ENCODE assay signal across 8 cellular contexts in genomic region chr2:17851731-17852585, GRCh38. TPM values are rescaled to one million over a fixed set of nuclear protein-coding genes. Genes with fewer than 3 reads are reported as not detected.
A peak's percentile ranks its signal among the peaks of the same experiment; 100 is the strongest.
DNase-seq lines count a peak whose midpoint lies in the region; ATAC-seq and TF ChIP-seq lines count a peak whose summit lies in the region.

No MANE protein-coding gene starts in this region.

- no peaks in the 10 kb centered on the region for H3K4me1 ChIP-seq in naive thymus-derived CD4-positive, alpha-beta T cell (ENCODE audit: control insufficient read depth in 2 of 2, insufficient read depth in 2 of 2, low read length in 2 of 2)

- H3K27me3 Mint-ChIP-seq in activated T-cell treated with anti-CD3 and anti-CD28 coated beads, Interleukin-2, amount 50 U/mL, for 24 hours: peaks cover 26% of the 10 kb centered on the region
- H3K27me3 Mint-ChIP-seq in naive thymus-derived CD4-positive, alpha-beta T cell: peaks cover under 1 to 46% (median 9%) of the 10 kb centered on the region in 5 donors

- POLR2A ChIA-PET in naive thymus-derived CD4-positive, alpha-beta T cell (lab: Charles Lee): no interaction called here

- peak; percentile 16 for DNase-seq in DMS114 treated with DMSO at 0.1 percent for 48 hours (lab: John Stamatoyannopoulos, UW; ENCODE audit: unreplicated experiment)
- DNase-seq in NCI-H2227 (lab: John Stamatoyannopoulos, UW; ENCODE audit: unreplicated experiment): peak; percentile 70
- DNase-seq in activated T-cell treated with anti-CD3 and anti-CD28 coated beads, Interleukin-2, amount 50 U/mL, for 24 hours: peak; percentile 37
- peak; percentile 27 to 87 (median 68) for DNase-seq in head of caudate nucleus
- peak; percentile 85 for DNase-seq in retinal pigment epithelial cell (ENCODE audit: low read depth)
- no peak for DNase-seq in naive thymus-derived CD4-positive, alpha-beta T cell

- H3K9me3 ChIP-seq in naive thymus-derived CD4-positive, alpha-beta T cell (ENCODE audit: control insufficient read depth in 2 of 3, low read length in 3 of 3): no peaks in the 10 kb centered on the region

- intact Hi-C loops in head of caudate nucleus (cut with DNase I): loop anchor here (5.0 kb wide), 2 partner anchors 300 to 525 kb away; no protein-coding TSS in a partner anchor
- intact Hi-C loops in naive thymus-derived CD4-positive, alpha-beta T cell (cut with micrococcal nuclease): loop anchor here in 1 of 2 donors (1.0 to 2.0 kb wide), 3 partner anchors 297 to 527 kb away; no protein-coding TSS in a partner anchor

- H3K36me3 Mint-ChIP-seq in activated T-cell treated with anti-CD3 and anti-CD28 coated beads, Interleukin-2, amount 50 U/mL, for 24 hours (ENCODE audit: low read depth): no peaks in the 10 kb centered on the region
- no peaks in the 10 kb centered on the region for H3K36me3 Mint-ChIP-seq in naive thymus-derived CD4-positive, alpha-beta T cell

- CTCF ChIA-PET in naive thymus-derived CD4-positive, alpha-beta T cell (lab: Charles Lee): no interaction called here

- TF ChIP-seq CTCF in retinal pigment epithelial cell (conservative IDR thresholded peaks at IDR 0.05; ENCODE audit: low read depth, low read length): peak; percentile 88

- no peak overlapping the region for H3K4me3 Mint-ChIP-seq in activated T-cell treated with anti-CD3 and anti-CD28 coated beads, Interleukin-2, amount 50 U/mL, for 24 hours
- no peak overlapping the region for H3K4me3 Mint-ChIP-seq in naive thymus-derived CD4-positive, alpha-beta T cell

- no peaks in the 10 kb centered on the region for H3K36me3 ChIP-seq in naive thymus-derived CD4-positive, alpha-beta T cell (ENCODE audit: control insufficient read depth in 2 of 3, insufficient read depth in 3 of 3, low read length in 3 of 3)

- no peak overlapping the region for H3K4me3 ChIP-seq in retinal pigment epithelial cell (ENCODE audit: low read length)
- H3K4me3 ChIP-seq in naive thymus-derived CD4-positive, alpha-beta T cell (ENCODE audit: low read length): no peak overlapping the region

- no peaks in the 10 kb centered on the region for H3K27me3 ChIP-seq in naive thymus-derived CD4-positive, alpha-beta T cell (ENCODE audit: control insufficient read depth in 2 of 2, insufficient read depth in 2 of 2, low read length in 2 of 2)

- H3K4me1 Mint-ChIP-seq in activated T-cell treated with anti-CD3 and anti-CD28 coated beads, Interleukin-2, amount 50 U/mL, for 24 hours (ENCODE audit: low read depth): no peaks in the 10 kb centered on the region
- H3K4me1 Mint-ChIP-seq in naive thymus-derived CD4-positive, alpha-beta T cell: no peaks in the 10 kb centered on the region

- H3K27ac Mint-ChIP-seq in activated T-cell treated with anti-CD3 and anti-CD28 coated beads, Interleukin-2, amount 50 U/mL, for 24 hours: no peak overlapping the region
- H3K27ac Mint-ChIP-seq in naive thymus-derived CD4-positive, alpha-beta T cell: peak overlapping the region in 1 of 9 donors; percentile 23

- ATAC-seq in GM18909 (IDR thresholded peaks at IDR 0.05; ENCODE audit: poor library complexity, unreplicated experiment): peak; percentile 86
- peak; percentile 77 for ATAC-seq in HG03095 (IDR thresholded peaks at IDR 0.05; ENCODE audit: unreplicated experiment)
- ATAC-seq in naive thymus-derived CD4-positive, alpha-beta T cell: no peak

- no peaks in the 10 kb centered on the region for H3K9me3 Mint-ChIP-seq in activated T-cell treated with anti-CD3 and anti-CD28 coated beads, Interleukin-2, amount 50 U/mL, for 24 hours
- peaks cover 0 to 7% (median 0%) of the 10 kb centered on the region in 11 donors for H3K9me3 Mint-ChIP-seq in naive thymus-derived CD4-positive, alpha-beta T cell

- H3K27ac ChIP-seq in naive thymus-derived CD4-positive, alpha-beta T cell (ENCODE audit: low read depth, low read length): no peak overlapping the region

RNA-seq across cellular contexts. Expression of gene KCNS3, which starts 26.5 kb away (rescaled TPM):
- not detected for total RNA-seq in naive thymus-derived CD4-positive, alpha-beta T cell
- polyA plus RNA-seq in naive thymus-derived CD4-positive, alpha-beta T cell: not detected

RNA-seq across cellular contexts. Expression of gene MSGN1, which starts 35.7 kb away (rescaled TPM):
- total RNA-seq in naive thymus-derived CD4-positive, alpha-beta T cell: not detected
- not detected for polyA plus RNA-seq in naive thymus-derived CD4-positive, alpha-beta T cell

Comparison
In these comparisons a context has a peak if more than half of its experiments do, and no peak if none do; other contexts are left out.
1. DNase-seq: peak in DMS114 treated with DMSO at 0.1 percent for 48 hours (single experiment), NCI-H2227 (single experiment), activated T-cell treated with anti-CD3 and anti-CD28 coated beads, Interleukin-2, amount 50 U/mL, for 24 hours (single experiment), head of caudate nucleus (42 of 42) and retinal pigment epithelial cell (single experiment); none in naive thymus-derived CD4-positive, alpha-beta T cell (0 of 9).